In the genomic region with DNA sequence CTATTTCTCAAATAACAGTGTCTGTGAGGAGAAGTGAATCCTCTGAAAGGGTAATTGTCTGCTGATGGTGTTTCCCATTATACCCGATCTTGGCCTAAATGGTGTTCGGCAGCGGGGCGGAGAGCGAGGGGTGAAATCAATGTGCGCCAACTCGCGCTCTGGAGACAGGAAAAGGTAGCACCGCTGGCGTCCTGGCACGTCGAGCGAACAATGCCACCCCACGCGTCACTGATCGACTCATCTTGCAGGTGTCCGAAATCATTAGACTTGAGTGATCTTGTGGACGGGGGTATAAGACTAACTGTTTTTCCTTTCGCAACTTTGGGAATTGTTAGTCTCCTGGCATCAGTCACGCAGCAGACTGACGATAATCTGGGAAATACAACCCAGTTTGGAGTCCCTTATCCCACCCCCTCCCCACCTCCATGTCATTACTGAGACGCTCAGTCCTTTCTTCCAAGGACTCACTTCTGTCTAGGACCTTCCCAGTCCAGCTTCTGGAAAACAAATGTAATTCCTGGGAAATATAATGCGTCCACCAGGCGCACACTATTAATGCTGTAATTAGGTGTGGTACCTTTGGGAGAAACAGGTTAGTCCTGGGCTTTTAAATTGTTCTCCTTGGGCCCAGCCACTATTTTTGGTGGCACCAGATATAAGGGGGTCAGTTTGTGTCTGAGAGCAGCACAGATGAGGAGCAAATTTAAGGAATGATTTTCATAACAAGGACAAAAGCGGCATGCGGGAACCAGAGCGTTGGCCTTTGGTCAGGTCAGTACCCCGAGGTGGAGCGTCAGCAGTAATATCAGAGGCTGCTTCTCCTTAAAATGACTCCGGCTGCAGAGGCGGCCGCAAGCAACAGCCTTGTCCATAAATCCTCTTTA, we compare ENCODE assay signal across 1 cellular context.
TF ChIP-seq lines count a peak whose summit lies in the region.

No MANE protein-coding gene starts in this region.

TF ChIP-seq in HEK293T, 16 proteins besides CTCF, POLR2A, EP300 and RAD21:
- no peak for TF ChIP-seq TARDBP (IDR thresholded peaks at IDR 0.05)
